ENCODE assay signal across 8 cellular contexts in genomic region chr2:11343344-11343625, GRCh38. TPM values are rescaled to one million over a fixed set of nuclear protein-coding genes. Genes with fewer than 3 reads are reported as not detected.
DNase-seq lines count a peak whose midpoint lies in the region; ATAC-seq and TF ChIP-seq lines count a peak whose summit lies in the region.

No MANE protein-coding gene starts in this region.

- DNase-seq in CD14-positive monocyte (ENCODE audit: low spot score) = no peak
- no peak for DNase-seq in MM.1S
- DNase-seq in neural progenitor cell (ENCODE audit: low spot score) = no peak
- DNase-seq in stimulated activated CD4-positive, alpha-beta T cell treated with anti-CD3 and anti-CD28 coated beads, Interleukin-2, amount 100 ng/mL, for 24 hours = no peak
- DNase-seq in NCI-H1930 (lab: John Stamatoyannopoulos, UW) = no peak
- DNase-seq in KBM-7 = no peak

- H3K36me3 Mint-ChIP-seq in CD14-positive monocyte = no peaks in the 10 kb centered on the region
- H3K36me3 Mint-ChIP-seq in neural progenitor cell = peaks cover 12% of the 10 kb centered on the region

- no peaks in the 10 kb centered on the region for H3K9me2 ChIP-seq in MM.1S (replicated peaks; ENCODE audit: insufficient read depth, low read length)

- H3K4me3 Mint-ChIP-seq in CD14-positive monocyte = peak overlapping the region; percentile 98 to 99
- H3K4me3 Mint-ChIP-seq in neural progenitor cell = peak overlapping the region; percentile 100

- no peaks in the 10 kb centered on the region for H3K36me3 ChIP-seq in MM.1S (replicated peaks; ENCODE audit: insufficient read depth, low read length)
- H3K36me3 ChIP-seq in endocrine pancreas (ENCODE audit: control insufficient read depth, insufficient read depth, low read length) = no peaks in the 10 kb centered on the region
- H3K36me3 ChIP-seq in neural progenitor cell = no peaks in the 10 kb centered on the region

- peaks cover 3% of the 10 kb centered on the region for H3K4me1 ChIP-seq in MM.1S (ENCODE audit: low read length)
- H3K4me1 ChIP-seq in endocrine pancreas (ENCODE audit: control insufficient read depth, insufficient read depth, low read length) = peaks cover 22% of the 10 kb centered on the region
- H3K4me1 ChIP-seq in neural progenitor cell = peaks cover 28% of the 10 kb centered on the region

- H3K79me2 ChIP-seq in MM.1S (ENCODE audit: low read length) = peaks cover 55% of the 10 kb centered on the region
- H3K79me2 ChIP-seq in neural progenitor cell (ENCODE audit: low read depth) = peaks cover 58% of the 10 kb centered on the region

- H4K20me1 ChIP-seq in MM.1S (ENCODE audit: insufficient read depth, low read length) (peaks cover 9% of the 10 kb centered on the region; the same call in 1 of the 2 replicates), neural progenitor cell (ENCODE audit: low read depth) (peaks cover 46% of the 10 kb centered on the region)

- H3K4me3 ChIP-seq in MM.1S (ENCODE audit: low read length) (peak overlapping the region; percentile 93), endocrine pancreas (ENCODE audit: control insufficient read depth, insufficient read depth, low read length) (peak overlapping the region; percentile 100), neural progenitor cell (peak overlapping the region; percentile 87)

- H3K27ac Mint-ChIP-seq in CD14-positive monocyte (peak overlapping the region; percentile 72 to 95 (median 88)), neural progenitor cell (peak overlapping the region; percentile 96)

- H3K4me1 Mint-ChIP-seq in CD14-positive monocyte (peaks cover 32% of the 10 kb centered on the region), neural progenitor cell (peaks cover 42% of the 10 kb centered on the region)

- H3K9ac ChIP-seq in MM.1S (ENCODE audit: low read length) (peak overlapping the region; percentile 72), endocrine pancreas (ENCODE audit: control insufficient read depth, insufficient read depth, low read length) (peak overlapping the region; percentile 95), neural progenitor cell (peak overlapping the region; percentile 24)

- no peak for ATAC-seq in HG03280 (IDR thresholded peaks at IDR 0.05; ENCODE audit: unreplicated experiment)

- intact Hi-C loops in CD14-positive monocyte (cut with micrococcal nuclease) = loop anchor here (5.0 to 10.0 kb wide), 2 partner anchors 186 to 188 kb away; partner anchors contain the start of gene SLC66A3 (in 2 of the 2)

- peak overlapping the region; percentile 89 for H3K4me2 ChIP-seq in MM.1S (ENCODE audit: low read depth, low read length)
- H3K4me2 ChIP-seq in neural progenitor cell = peak overlapping the region; percentile 91

- H3K27me3 Mint-ChIP-seq in CD14-positive monocyte (ENCODE audit: low read depth in 3 of 3) (peaks cover 0 to 2% (median 0%) of the 10 kb centered on the region in 3 donors), neural progenitor cell (ENCODE audit: insufficient read depth, low read depth) (no peaks in the 10 kb centered on the region)

- in situ Hi-C loops in KBM-7 (cut with MboI; ENCODE audit: low pct_unique_long_range_greater_than_20kb, low sequenced_read_pairs) = no loop called here

- no peaks in the 10 kb centered on the region for H3K9me3 ChIP-seq in MM.1S (replicated peaks; ENCODE audit: insufficient read depth, low read length)
- H3K9me3 ChIP-seq in endocrine pancreas (ENCODE audit: control insufficient read depth, low read length) = no peaks in the 10 kb centered on the region
- no peaks in the 10 kb centered on the region for H3K9me3 ChIP-seq in neural progenitor cell (ENCODE audit: low read depth)

- H3K9me3 Mint-ChIP-seq in CD14-positive monocyte = no peaks in the 10 kb centered on the region
- H3K9me3 Mint-ChIP-seq in neural progenitor cell = peaks cover 9% of the 10 kb centered on the region

- H2AFZ ChIP-seq in MM.1S (ENCODE audit: low read length) (peak overlapping the region; percentile 77), neural progenitor cell (replicated peaks) (no peak overlapping the region)

- H3F3A ChIP-seq in MM.1S (ENCODE audit: insufficient read depth, low read length) = peaks cover 14% of the 10 kb centered on the region
- peaks cover 20% of the 10 kb centered on the region for H3F3A ChIP-seq in neural progenitor cell (ENCODE audit: low read depth)

- H3K27ac ChIP-seq in MM.1S (ENCODE audit: low read length) (peak overlapping the region; percentile 15; the same call in 1 of the 2 replicates), neural progenitor cell (no peak overlapping the region)

- TF ChIP-seq CTCF in CD14-positive monocyte (IDR thresholded peaks at IDR 0.05) = no peak
- no peak for TF ChIP-seq CTCF in MM.1S (IDR thresholded peaks at IDR 0.05; ENCODE audit: low read length)
- no peak for TF ChIP-seq CTCF in neural progenitor cell (IDR thresholded peaks at IDR 0.05)

- no peaks in the 10 kb centered on the region for H3K27me3 ChIP-seq in MM.1S (replicated peaks; ENCODE audit: insufficient read depth, low read length)
- H3K27me3 ChIP-seq in endocrine pancreas (ENCODE audit: control insufficient read depth, insufficient read depth, low read length) = no peaks in the 10 kb centered on the region
- peaks cover 14% of the 10 kb centered on the region for H3K27me3 ChIP-seq in neural progenitor cell

RNA-seq across cellular contexts. Expression of gene ROCK2, which starts 1.2 kb away (rescaled TPM):
- 10 to 100 TPM in 1 of 2 donors, 1 to 10 TPM in 1; 2.8 to 10.2 TPM for polyA plus RNA-seq in CD14-positive monocyte
- total RNA-seq in neural progenitor cell (ENCODE audit: low replicate concordance) = 22.3 and 36.1 TPM in 2 replicates

Comparison
In these comparisons a context has a peak if more than half of its experiments do, and no peak if none do; other contexts are left out.
1. H3K9ac ChIP-seq: peak in every context shown above with its lines; median percentile 95 in endocrine pancreas; 72 in MM.1S; 24 in neural progenitor cell.